Comparison of ENCODE assay signal across 9 cellular contexts in the genomic region with DNA sequence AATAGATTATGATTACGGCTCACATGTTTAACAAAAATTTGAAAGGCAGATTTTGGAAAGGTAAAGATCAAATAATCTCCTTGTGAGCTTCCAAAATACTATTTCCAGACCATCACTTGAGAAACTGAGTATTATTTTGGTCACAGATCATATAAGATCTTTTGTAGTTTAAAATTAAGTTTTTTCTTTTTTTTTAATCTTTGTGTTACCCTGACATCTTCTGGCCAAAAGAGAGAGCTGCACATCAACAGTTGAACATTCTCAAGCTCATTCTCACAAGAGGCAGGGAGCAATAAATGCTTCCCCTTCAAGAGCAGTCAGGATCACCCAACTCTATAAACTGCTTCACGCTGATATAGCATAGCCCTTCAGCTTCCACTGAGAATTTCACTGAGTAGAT. TPM values are rescaled to one million over a fixed set of nuclear protein-coding genes. Genes with fewer than 3 reads are reported as not detected.
DNase-seq lines count a peak whose midpoint lies in the region; ATAC-seq and TF ChIP-seq lines count a peak whose summit lies in the region.
"Had no signal": no experiment of that assay in that cellular context is flagged by ENCODE, and none has a peak within 500 bp of the region (broad histone marks: within the 10 kb centered on the region; RNA-seq: fewer than 3 reads in every experiment).

No MANE protein-coding gene starts in this region.

- H3K36me3 Mint-ChIP-seq in CD8-positive, alpha-beta T cell, result peaks cover 62% of the 10 kb centered on the region

- no peak for TF ChIP-seq EP300 in SK-N-SH (IDR thresholded peaks at IDR 0.05; ENCODE audit: borderline replicate concordance in 1 of 2, low read depth in 1 of 2, low read length in 1 of 2)

- no peaks in the 10 kb centered on the region for H3K9me3 Mint-ChIP-seq in CD8-positive, alpha-beta T cell
- H3K9me3 Mint-ChIP-seq: memory B cell had no signal

- H4K20me1 ChIP-seq in SK-N-SH (ENCODE audit: insufficient read depth), result no peaks in the 10 kb centered on the region

- H3K4me1 ChIP-seq in CD8-positive, alpha-beta T cell (ENCODE audit: insufficient read depth, low read length), result no peaks in the 10 kb centered on the region
- no peaks in the 10 kb centered on the region for H3K4me1 ChIP-seq in SK-N-SH (ENCODE audit: control insufficient read depth in 1 of 2, insufficient read depth in 2 of 2, low read depth in 1 of 2, low read length in 1 of 2)

- no peak overlapping the region for H3K4me2 ChIP-seq in SK-N-SH

- no peaks in the 10 kb centered on the region for H3K27me3 ChIP-seq in CD8-positive, alpha-beta T cell (ENCODE audit: insufficient read depth, low read length)
- no peaks in the 10 kb centered on the region for H3K27me3 ChIP-seq in SK-N-SH (ENCODE audit: insufficient read depth)

- no peaks in the 10 kb centered on the region for H3F3A ChIP-seq in SK-N-SH (replicated peaks; ENCODE audit: insufficient read depth)

- TF ChIP-seq RAD21 in SK-N-SH (IDR thresholded peaks at IDR 0.05; ENCODE audit: low read length), result peak; percentile 54

- no peaks in the 10 kb centered on the region for H3K79me2 ChIP-seq in SK-N-SH (ENCODE audit: insufficient read depth)

- no peaks in the 10 kb centered on the region for H3K9me2 ChIP-seq in SK-N-SH

- H3K27ac ChIP-seq in CD8-positive, alpha-beta T cell (ENCODE audit: low read depth, low read length), result no peak overlapping the region
- H3K27ac ChIP-seq in SK-N-SH (ENCODE audit: low read depth in 2 of 2, low read length in 1 of 2), result no peak overlapping the region

- no peak overlapping the region for H3K27ac Mint-ChIP-seq in CD8-positive, alpha-beta T cell
- H3K27ac Mint-ChIP-seq: memory B cell had no signal

- peaks cover 15% of the 10 kb centered on the region for H3K36me3 ChIP-seq in CD8-positive, alpha-beta T cell (ENCODE audit: insufficient read depth, low read length)
- peaks cover 0 to 10% of the 10 kb centered on the region in 2 experiments for H3K36me3 ChIP-seq in SK-N-SH (replicated peaks in 1 of 2; ENCODE audit: control insufficient read depth in 1 of 2, insufficient read depth in 2 of 2, low read length in 1 of 2)

- no peaks in the 10 kb centered on the region for H3K9me3 ChIP-seq in CD8-positive, alpha-beta T cell (ENCODE audit: low read length)
- no peaks in the 10 kb centered on the region for H3K9me3 ChIP-seq in SK-N-SH

- no peak for DNase-seq in CD8-positive, alpha-beta T cell
- DNase-seq in GM20000 (ENCODE audit: low spot score), result peak; percentile 32
- peak; percentile 32 for DNase-seq in SK-N-SH
- peak; percentile 42 for DNase-seq in iris pigment epithelial cell (ENCODE audit: low read depth)
- DNase-seq in T-helper 1 cell, result no peak
- no peak for DNase-seq in NCI-H510A treated with DMSO at 0.1 percent for 48 hours (lab: John Stamatoyannopoulos, UW)
- DNase-seq in NCI-H226, result no peak
- DNase-seq in NCI-H2029 treated with DMSO at 0.1 percent for 48 hours (lab: John Stamatoyannopoulos, UW), result no peak

- POLR2A ChIA-PET in CD8-positive, alpha-beta T cell (lab: Charles Lee), result no interaction called here
- POLR2A ChIA-PET in SK-N-SH (lab: Yijun Ruan, JAX), result no interaction called here

- no peaks in the 10 kb centered on the region for H3K4me1 Mint-ChIP-seq in CD8-positive, alpha-beta T cell (ENCODE audit: low read depth)
- H3K4me1 Mint-ChIP-seq: memory B cell had no signal

- H3K4me3 Mint-ChIP-seq in CD8-positive, alpha-beta T cell, result no peak overlapping the region
- H3K4me3 Mint-ChIP-seq: memory B cell had no signal

- intact Hi-C loops in CD8-positive, alpha-beta T cell (cut with DNase I, micrococcal nuclease), result loop anchor here (2.0 to 5.0 kb wide), 4 partner anchors 34 to 1544 kb away; no protein-coding TSS in a partner anchor

- ATAC-seq in CD8-positive, alpha-beta T cell, result no peak

- no peak overlapping the region for H3K4me3 ChIP-seq in CD8-positive, alpha-beta T cell (ENCODE audit: low read depth, low read length)
- no peak overlapping the region for H3K4me3 ChIP-seq in SK-N-SH (ENCODE audit: low read depth in 2 of 2, low read length in 1 of 2)

- no peak overlapping the region for H2AFZ ChIP-seq in SK-N-SH (ENCODE audit: low read depth)

- WGBS in SK-N-SH (ENCODE audit: low lambda C conversion rate), result 87% methylated on average over 2 of the region's 2 CpGs

- no peak overlapping the region for H3K9ac ChIP-seq in SK-N-SH

- TF ChIP-seq CTCF in CD8-positive, alpha-beta T cell (IDR thresholded peaks at IDR 0.05), result peak; percentile 48
- TF ChIP-seq CTCF in GM20000 (IDR thresholded peaks at IDR 0.05; ENCODE audit: extremely low read depth, missing control alignments) (peak; percentile 40), SK-N-SH (IDR thresholded peaks at IDR 0.05) (peak; percentile 74)

- H3K27me3 Mint-ChIP-seq in CD8-positive, alpha-beta T cell (ENCODE audit: low read depth), result no peaks in the 10 kb centered on the region
- H3K27me3 Mint-ChIP-seq: memory B cell had no signal

- CTCF ChIA-PET in CD8-positive, alpha-beta T cell (lab: Charles Lee), result interaction anchor here (1.0 to 1.5 kb wide), 3 partner anchors 9 to 1538 kb away, joined by 3 to 5 read pairs (median 3); no protein-coding TSS in a partner anchor
- CTCF ChIA-PET in SK-N-SH (lab: Yijun Ruan, JAX), result interaction anchor here (0.5 to 2.1 kb wide), 12 partner anchors 11 to 1831 kb away, joined by 3 to 7 read pairs (median 4); partner anchors contain the start of genes TMEM192 and TRIM75

TF ChIP-seq in SK-N-SH, 30 proteins besides CTCF, POLR2A, EP300 and RAD21:
- TF ChIP-seq JUND (IDR thresholded peaks at IDR 0.05) (no peak), GATA2 (CRISPR knock-in tag; IDR thresholded peaks at IDR 0.05) (no peak), TAF1 (IDR thresholded peaks at IDR 0.05; ENCODE audit: borderline replicate concordance, low read depth, low read length) (no peak), FOSL2 (IDR thresholded peaks at IDR 0.05; ENCODE audit: borderline replicate concordance, low read depth) (no peak), CHD2 (IDR thresholded peaks at IDR 0.05; ENCODE audit: low read length, partially characterized antibody) (no peak), GABPA (IDR thresholded peaks at IDR 0.05; ENCODE audit: low read depth) (no peak), MEF2A (IDR thresholded peaks at IDR 0.05; ENCODE audit: borderline replicate concordance, low read depth) (no peak), SMC3 (IDR thresholded peaks at IDR 0.05; ENCODE audit: low read depth, low read length) (no peak)
TF ChIP-seq in SK-N-SH: peak in this region for 0.

RNA-seq across cellular contexts. Expression of gene TMEM192, which starts 15.9 kb away (rescaled TPM):
- total RNA-seq in CD8-positive, alpha-beta T cell, result 1 to 10 TPM; 5.6 to 5.8 TPM
- 9.1 and 14.4 TPM in 2 replicates for polyA plus RNA-seq in SK-N-SH (2012; rRNA removed)
- polyA plus RNA-seq in SK-N-SH (2012; cell fraction: cytosol; rRNA removed), result 15.7 and 16.0 TPM in 2 replicates
- polyA plus RNA-seq in SK-N-SH (2012; cell fraction: nucleus; rRNA removed), result 2.3 and 5.3 TPM in 2 replicates

RNA-seq across cellular contexts. Expression of gene TRIM75, which starts 43.1 kb away (rescaled TPM):
- total RNA-seq in CD8-positive, alpha-beta T cell, result not detected
- not detected in 2 replicates for polyA plus RNA-seq in SK-N-SH (2012; rRNA removed)
- not detected in 2 replicates for polyA plus RNA-seq in SK-N-SH (2012; cell fraction: cytosol; rRNA removed)
- not detected in 2 replicates for polyA plus RNA-seq in SK-N-SH (2012; cell fraction: nucleus; rRNA removed)

Comparison
In these comparisons a context has a peak if more than half of its experiments do, and no peak if none do; other contexts are left out.
1. DNase-seq: peak in GM20000 (single experiment), SK-N-SH (single experiment) and iris pigment epithelial cell (single experiment); none in CD8-positive, alpha-beta T cell (0 of 7), T-helper 1 cell (0 of 5), NCI-H510A treated with DMSO at 0.1 percent for 48 hours (single experiment), NCI-H226 (single experiment) and NCI-H2029 treated with DMSO at 0.1 percent for 48 hours (single experiment).
2. Peak in every context shown above with its lines, with median percentiles within 50 percentile points of each other: CTCF ChIP-seq.